In the genomic region with DNA sequence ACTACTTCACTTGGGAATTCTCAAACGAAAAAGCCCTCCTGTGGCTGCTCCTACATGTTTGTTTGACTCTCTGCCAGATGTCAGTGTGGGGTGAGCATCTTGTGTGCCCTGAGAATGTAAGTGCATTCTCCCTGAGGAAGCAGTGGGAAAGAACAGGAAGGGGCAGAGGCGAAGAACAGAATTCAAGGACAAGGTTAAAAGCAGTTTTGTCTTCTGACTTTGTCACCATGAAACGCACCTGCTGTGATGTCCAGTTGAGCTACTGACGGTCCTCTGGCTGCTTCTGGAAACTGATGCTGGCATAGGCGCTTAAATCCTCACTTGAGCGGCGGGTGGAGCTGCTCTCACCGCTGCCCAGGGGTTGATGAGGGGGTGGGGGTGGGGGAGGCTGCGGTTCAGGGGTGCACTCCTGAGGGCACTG, we compare ENCODE assay signal across 8 cellular contexts. TPM values are rescaled to one million over a fixed set of nuclear protein-coding genes. Genes with fewer than 3 reads are reported as not detected.
DNase-seq lines count a peak whose midpoint lies in the region; ATAC-seq and TF ChIP-seq lines count a peak whose summit lies in the region.

No MANE protein-coding gene starts in this region.

- H3K4me2 ChIP-seq in PC-9, result peak overlapping the region; percentile 89

- H3K27me3 ChIP-seq in PC-9 (ENCODE audit: insufficient read depth, low read depth), result no peaks in the 10 kb centered on the region

- peak overlapping the region; percentile 84 for H3K27ac ChIP-seq in PC-9

- peaks cover 95% of the 10 kb centered on the region for H3K79me2 ChIP-seq in PC-9 (ENCODE audit: low read depth)

- no peak overlapping the region for H3K27ac Mint-ChIP-seq in T-helper 2 cell treated with Interferon-gamma antibody and Interleukin-4, amounts not matched to agents 5 μg/mL and 100 μg/mL, for 36 hours

- peaks cover 58% of the 10 kb centered on the region for H3K4me1 ChIP-seq in PC-9 (replicated peaks; ENCODE audit: insufficient read depth)

- H3K36me3 ChIP-seq in PC-9 (ENCODE audit: low read depth), result peaks cover 22% of the 10 kb centered on the region; the same call in 1 of the 2 replicates

- H3K9me3 Mint-ChIP-seq in T-helper 2 cell treated with Interferon-gamma antibody and Interleukin-4, amounts not matched to agents 5 μg/mL and 100 μg/mL, for 36 hours, result no peaks in the 10 kb centered on the region

- no peak overlapping the region for H3K4me3 Mint-ChIP-seq in T-helper 2 cell treated with Interferon-gamma antibody and Interleukin-4, amounts not matched to agents 5 μg/mL and 100 μg/mL, for 36 hours

- H3F3A ChIP-seq in PC-9 (ENCODE audit: insufficient read depth, low read depth), result peaks cover 28% of the 10 kb centered on the region

- no peak for TF ChIP-seq CTCF in PC-9 (conservative IDR thresholded peaks at IDR 0.05)
- TF ChIP-seq CTCF in fibroblast of the aortic adventitia (IDR thresholded peaks at IDR 0.05; ENCODE audit: insufficient read depth, low read length), result no peak
- TF ChIP-seq CTCF in retinal pigment epithelial cell (conservative IDR thresholded peaks at IDR 0.05; ENCODE audit: low read depth, low read length), result no peak

- no peak overlapping the region for H2AFZ ChIP-seq in PC-9

- H3K4me3 ChIP-seq in PC-9 (peak overlapping the region; percentile 95), fibroblast of the aortic adventitia (ENCODE audit: low read depth, low read length) (peak overlapping the region; percentile 82), retinal pigment epithelial cell (ENCODE audit: low read length) (peak overlapping the region; percentile 51)

- peaks cover 28% of the 10 kb centered on the region for H3K4me1 Mint-ChIP-seq in T-helper 2 cell treated with Interferon-gamma antibody and Interleukin-4, amounts not matched to agents 5 μg/mL and 100 μg/mL, for 36 hours (ENCODE audit: low read depth)

- H3K9me3 ChIP-seq in PC-9 (ENCODE audit: insufficient read depth, low read depth), result no peaks in the 10 kb centered on the region

- H3K9me2 ChIP-seq in PC-9 (ENCODE audit: insufficient read depth), result no peaks in the 10 kb centered on the region

- BruUV-seq in PC-9 (replicated peaks; lab: Mats Ljungman, UMichigan), result no TSS peak

- DNase-seq in G401 (ENCODE audit: low spot score) (peak; percentile 63), PC-9 (peak; percentile 14 to 53), fibroblast of the aortic adventitia (ENCODE audit: low read depth) (peak; percentile 77), retinal pigment epithelial cell (ENCODE audit: low read depth) (no peak), inferior parietal cortex (ENCODE audit: extremely low spot score) (no peak), DMS53 treated with DMSO at 0.1 percent for 48 hours (lab: John Stamatoyannopoulos, UW; ENCODE audit: unreplicated experiment) (no peak)
- no peak for DNase-seq in T-helper 2 cell treated with Interferon-gamma antibody and Interleukin-4, amounts not matched to agents 5 μg/mL and 100 μg/mL, for 36 hours (ENCODE audit: low spot score)

- in situ Hi-C loops in G401 (cut with HindIII; ENCODE audit: low sequenced_read_pairs), result loop anchor here (25.0 kb wide), 1 partner anchor 307 kb away; no protein-coding TSS in a partner anchor

- H3K36me3 Mint-ChIP-seq in T-helper 2 cell treated with Interferon-gamma antibody and Interleukin-4, amounts not matched to agents 5 μg/mL and 100 μg/mL, for 36 hours (ENCODE audit: low read depth), result peaks cover 6% of the 10 kb centered on the region

- ATAC-seq in HG03095 (IDR thresholded peaks at IDR 0.05; ENCODE audit: unreplicated experiment), result no peak

- peaks cover 8% of the 10 kb centered on the region; the same call in 1 of the 2 replicates for H4K20me1 ChIP-seq in PC-9 (ENCODE audit: insufficient read depth)

- CTCF ChIA-PET in PC-9 (lab: Charles Lee), result interaction anchor here (0.5 to 1.4 kb wide), 3 partner anchors 11 to 978 kb away, joined by 3 to 9 read pairs (median 5); no protein-coding TSS in a partner anchor

- intact Hi-C loops in PC-9 (cut with micrococcal nuclease; ENCODE audit: unreplicated experiment), result loop anchor here (2.0 to 10.0 kb wide), 5 partner anchors 37 to 580 kb away; no protein-coding TSS in a partner anchor

- no peaks in the 10 kb centered on the region for H3K27me3 Mint-ChIP-seq in T-helper 2 cell treated with Interferon-gamma antibody and Interleukin-4, amounts not matched to agents 5 μg/mL and 100 μg/mL, for 36 hours (ENCODE audit: low read depth)

- POLR2A ChIA-PET in PC-9 (lab: Charles Lee; ENCODE audit: unreplicated experiment), result interaction anchor here (0.5 to 0.7 kb wide), 4 partner anchors 17 to 691 kb away, joined by 3 to 4 read pairs (median 3); no protein-coding TSS in a partner anchor

RNA-seq across cellular contexts. Expression of a gene that starts 4.9 kb away (rescaled TPM):
- total RNA-seq in G401 (2014; rRNA removed; shearing (Covaris generic)), result 24.6 and 26.5 TPM in 2 replicates
- total RNA-seq in PC-9 (2021) (26.2 and 28.6 TPM in 2 replicates), fibroblast of the aortic adventitia (ENCODE audit: low replicate concordance) (8.2 and 29.7 TPM in 2 replicates)

RNA-seq across cellular contexts. Expression of a gene that starts 41.1 kb away (rescaled TPM):
- total RNA-seq in G401 (2014; rRNA removed; shearing (Covaris generic)), result 4.0 and 7.9 TPM in 2 replicates
- total RNA-seq in PC-9 (2021) (22.3 and 23.2 TPM in 2 replicates), fibroblast of the aortic adventitia (ENCODE audit: low replicate concordance) (19.5 and 45.0 TPM in 2 replicates)

Comparison
In these comparisons a context has a peak if more than half of its experiments do, and no peak if none do; other contexts are left out.
1. DNase-seq: peak in G401 (single experiment), PC-9 (2 of 2) and fibroblast of the aortic adventitia (single experiment); none in retinal pigment epithelial cell (single experiment), T-helper 2 cell treated with Interferon-gamma antibody and Interleukin-4, amounts not matched to agents 5 μg/mL and 100 μg/mL, for 36 hours (single experiment), inferior parietal cortex (single experiment) and DMS53 treated with DMSO at 0.1 percent for 48 hours (single experiment).
2. Peak in every context shown above with its lines, with median percentiles within 50 percentile points of each other: H3K4me3 ChIP-seq.